In the genomic region with DNA sequence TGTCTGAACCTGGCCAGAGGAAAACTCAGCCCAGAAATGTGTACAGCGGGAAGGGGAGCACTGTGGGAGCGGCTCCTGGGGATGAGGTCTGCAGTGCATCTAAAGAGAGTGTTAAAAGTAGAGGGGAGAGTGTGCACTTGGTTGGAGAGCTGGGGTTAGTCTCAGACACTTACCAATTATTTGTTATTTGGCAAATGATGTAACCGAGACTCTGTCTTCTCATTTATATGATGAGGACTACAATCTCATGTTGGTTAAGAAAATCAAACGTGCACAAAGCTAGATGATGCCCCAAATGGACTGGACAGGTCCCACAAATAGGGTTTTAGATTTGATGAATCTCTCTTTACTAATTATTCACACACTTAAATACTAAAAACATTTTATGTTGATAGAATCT, we compare ENCODE assay signal across 21 cellular contexts.
"Had no signal": no experiment of that assay in that cellular context is flagged by ENCODE, and none has a peak within 500 bp of the region (broad histone marks: within the 10 kb centered on the region; RNA-seq: fewer than 3 reads in every experiment).

No MANE protein-coding gene starts in this region.

- FAIRE-seq: small intestine had no signal

- H3K27me3 Mint-ChIP-seq: dendritic cell treated with granulocyte-macrophage colony-stimulating factor and Interleukin-4, amounts not matched to agents 40 ng/mL and 50 ng/mL, for 4 days had no signal

- H3K4me3 Mint-ChIP-seq: dendritic cell treated with granulocyte-macrophage colony-stimulating factor and Interleukin-4, amounts not matched to agents 40 ng/mL and 50 ng/mL, for 4 days; effector memory CD8-positive, alpha-beta T cell; immature natural killer cell; natural killer cell; stimulated activated effector memory CD8-positive, alpha-beta T cell treated with anti-CD3 and anti-CD28 coated beads, Interleukin-12 subunit alpha, Interleukin-12 subunit beta, amount 100 ng/mL, for 72 hours; T-helper 1 cell treated with Interleukin-12 subunit alpha and Interleukin-12 subunit beta and Interleukin-4 antibody, amounts not matched to agents 30 μg/mL and 1 μg/mL, for 36 hours had no signal

- H3K27me3 ChIP-seq: SJCRH30, upper lobe of left lung had no signal

- H3K9me3 Mint-ChIP-seq: dendritic cell treated with granulocyte-macrophage colony-stimulating factor and Interleukin-4, amounts not matched to agents 40 ng/mL and 50 ng/mL, for 4 days; effector memory CD8-positive, alpha-beta T cell; immature natural killer cell; natural killer cell; stimulated activated effector memory CD8-positive, alpha-beta T cell treated with anti-CD3 and anti-CD28 coated beads, Interleukin-12 subunit alpha, Interleukin-12 subunit beta, amount 100 ng/mL, for 72 hours; T-helper 1 cell treated with Interleukin-12 subunit alpha and Interleukin-12 subunit beta and Interleukin-4 antibody, amounts not matched to agents 30 μg/mL and 1 μg/mL, for 36 hours had no signal

- H2AFZ ChIP-seq: parathyroid adenoma had no signal

- H3K27ac ChIP-seq: esophagus squamous epithelium, parathyroid adenoma, right lobe of liver, SJCRH30, thoracic aorta, upper lobe of left lung, VCaP had no signal

- H3K79me2 ChIP-seq: parathyroid adenoma had no signal

- H3K27ac Mint-ChIP-seq: dendritic cell treated with granulocyte-macrophage colony-stimulating factor and Interleukin-4, amounts not matched to agents 40 ng/mL and 50 ng/mL, for 4 days; effector memory CD8-positive, alpha-beta T cell; immature natural killer cell; natural killer cell; stimulated activated effector memory CD8-positive, alpha-beta T cell treated with anti-CD3 and anti-CD28 coated beads, Interleukin-12 subunit alpha, Interleukin-12 subunit beta, amount 100 ng/mL, for 72 hours; T-helper 1 cell treated with Interleukin-12 subunit alpha and Interleukin-12 subunit beta and Interleukin-4 antibody, amounts not matched to agents 30 μg/mL and 1 μg/mL, for 36 hours had no signal

- H3K36me3 ChIP-seq: esophagus squamous epithelium, right lobe of liver, SJCRH30, thoracic aorta, upper lobe of left lung had no signal

- H3K4me1 ChIP-seq: esophagus squamous epithelium, parathyroid adenoma, right lobe of liver, SJCRH30, upper lobe of left lung had no signal

- H3K9me3 ChIP-seq: esophagus squamous epithelium, right lobe of liver, SJCRH30, thoracic aorta, upper lobe of left lung had no signal

- H3K4me1 Mint-ChIP-seq: immature natural killer cell; natural killer cell; stimulated activated effector memory CD8-positive, alpha-beta T cell treated with anti-CD3 and anti-CD28 coated beads, Interleukin-12 subunit alpha, Interleukin-12 subunit beta, amount 100 ng/mL, for 72 hours had no signal

- H3K36me3 Mint-ChIP-seq: immature natural killer cell; natural killer cell; stimulated activated effector memory CD8-positive, alpha-beta T cell treated with anti-CD3 and anti-CD28 coated beads, Interleukin-12 subunit alpha, Interleukin-12 subunit beta, amount 100 ng/mL, for 72 hours had no signal

- H3K9ac ChIP-seq: parathyroid adenoma had no signal

- DNase-seq: activated CD4-positive, alpha-beta T cell treated with anti-CD3 and anti-CD28 coated beads for 1 hour; activated CD4-positive, alpha-beta T cell treated with anti-CD3 and anti-CD28 coated beads, Interleukin-2, amount 50 U/mL, for 48 hours; activated CD8-positive, alpha-beta memory T cell treated with anti-CD3 and anti-CD28 coated beads, Interleukin-2, amount 50 U/mL, for 4 hours; activated effector memory CD4-positive, alpha-beta T cell treated with Interleukin-2 at 50 U/mL for 16 hours; activated naive CD4-positive, alpha-beta T cell treated with anti-CD3 and anti-CD28 coated beads, Interleukin-2, amount 50 U/mL, for 16 hours; effector memory CD8-positive, alpha-beta T cell; esophagus squamous epithelium; immature natural killer cell; mesendoderm; natural killer cell; right lobe of liver; SJCRH30; small intestine; stimulated activated CD4-positive, alpha-beta T cell treated with anti-CD3 and anti-CD28 coated beads, Interleukin-4, amount 100 ng/mL, for 1 hour; upper lobe of left lung had no signal

- ATAC-seq: effector memory CD8-positive, alpha-beta T cell; natural killer cell; right lobe of liver; stimulated activated effector memory CD8-positive, alpha-beta T cell treated with anti-CD3 and anti-CD28 coated beads, Interleukin-12 subunit alpha, Interleukin-12 subunit beta, amount 100 ng/mL, for 72 hours had no signal

- H3K4me3 ChIP-seq: esophagus squamous epithelium, right lobe of liver, SJCRH30, thoracic aorta, upper lobe of left lung had no signal
